8 cellular contexts compared by ENCODE assay signal in the genomic region with DNA sequence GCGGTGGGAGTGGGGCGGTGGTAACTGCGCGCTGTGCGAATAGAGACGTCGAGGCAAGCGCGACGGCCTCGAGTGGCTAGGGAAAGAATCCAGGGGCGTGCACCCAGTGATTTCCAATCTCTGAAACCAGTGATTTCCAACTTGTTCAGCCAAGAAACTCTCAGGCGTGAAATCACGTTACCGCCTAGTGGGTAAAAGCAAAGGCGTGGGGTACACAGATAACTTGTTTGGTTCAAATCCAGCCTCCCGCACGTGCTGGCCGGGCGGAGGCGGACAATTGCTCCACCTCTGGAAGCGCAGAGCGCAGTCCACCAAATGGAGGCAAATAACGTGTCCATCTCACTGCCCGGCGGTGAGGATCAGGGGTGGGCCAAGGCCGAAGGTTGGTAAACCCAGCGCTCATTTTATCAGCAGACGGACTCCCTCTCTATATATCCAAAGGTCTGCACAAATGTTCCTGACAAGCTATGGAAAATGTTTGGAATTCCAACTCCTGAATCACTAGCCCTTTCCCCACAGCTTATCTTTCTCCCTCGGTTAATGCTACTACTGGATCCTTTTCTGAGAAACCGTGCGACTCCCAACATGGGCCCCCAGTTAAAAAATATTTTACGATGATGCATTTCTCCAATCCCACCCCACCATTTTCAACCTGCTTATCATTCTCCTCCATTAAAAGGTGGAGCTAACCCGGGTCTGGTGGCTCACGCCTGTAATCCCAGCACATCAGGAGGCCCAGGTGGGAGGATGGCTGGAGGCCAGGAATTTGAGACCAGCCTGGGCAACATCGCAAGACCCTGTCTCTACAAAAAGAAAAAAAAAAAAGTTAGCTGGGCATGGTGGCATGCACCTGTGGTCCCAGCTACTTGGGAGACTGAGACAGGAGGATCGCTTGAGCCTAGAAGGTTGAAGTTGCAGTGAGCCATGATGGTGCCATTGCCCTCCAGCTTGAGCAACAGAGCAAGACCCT. TPM values are rescaled to one million over a fixed set of nuclear protein-coding genes. Genes with fewer than 3 reads are reported as not detected.
DNase-seq lines count a peak whose midpoint lies in the region; ATAC-seq and TF ChIP-seq lines count a peak whose summit lies in the region.

No MANE protein-coding gene starts in this region.

- no peaks in the 10 kb centered on the region for H3K27me3 ChIP-seq in GM06990 (replicated peaks; ENCODE audit: control insufficient read depth, insufficient read depth, low read length)

- H3K9me3 Mint-ChIP-seq in natural killer cell: no peaks in the 10 kb centered on the region

- peaks cover 56 to 64% of the 10 kb centered on the region in 2 donors for H3K4me1 Mint-ChIP-seq in natural killer cell

- ATAC-seq in natural killer cell (no peak), HG03565 (IDR thresholded peaks at IDR 0.05; ENCODE audit: unreplicated experiment) (no peak)

- H3K36me3 ChIP-seq in GM06990 (ENCODE audit: control insufficient read depth, insufficient read depth, low read length): no peaks in the 10 kb centered on the region

- no peaks in the 10 kb centered on the region for H3K27me3 Mint-ChIP-seq in natural killer cell (ENCODE audit: low read depth in 2 of 2)

- peak overlapping the region; percentile 75 for H3K4me3 ChIP-seq in GM06990 (replicated peaks; ENCODE audit: low read depth, low read length)

- DNase-seq in GM06990 (ENCODE audit: extremely low read depth, insufficient read length): no peak
- peak; percentile 24 for DNase-seq in RPMI8226
- peak; percentile 39 to 55 for DNase-seq in erythroblast (lab: John Stamatoyannopoulos, UW)
- no peak for DNase-seq in natural killer cell
- DNase-seq in GM10266 (ENCODE audit: extremely low spot score): no peak
- DNase-seq in NCI-H2196 (lab: John Stamatoyannopoulos, UW; ENCODE audit: unreplicated experiment): no peak
- no peak for DNase-seq in NCI-H446 treated with DMSO at 0.1 percent for 48 hours (lab: John Stamatoyannopoulos, UW)

- TF ChIP-seq POLR2A in erythroblast (IDR thresholded peaks at IDR 0.05; ENCODE audit: low read length): no peak

- peak overlapping the region; percentile 92 for H3K4me3 Mint-ChIP-seq in natural killer cell

- H3K36me3 Mint-ChIP-seq in natural killer cell: no peaks in the 10 kb centered on the region

- peak overlapping the region; percentile 81 to 99 for H3K27ac Mint-ChIP-seq in natural killer cell

- intact Hi-C loops in natural killer cell (cut with micrococcal nuclease): loop anchor here (2.0 to 10.0 kb wide), 2 partner anchors 159 to 219 kb away; a partner anchor contains a TSS

- TF ChIP-seq CTCF in GM06990 (IDR thresholded peaks at IDR 0.05; ENCODE audit: insufficient read depth, low read length, poor library complexity, severe bottlenecking): no peak
- TF ChIP-seq CTCF in natural killer cell (IDR thresholded peaks at IDR 0.05): peak; percentile 13
- no peak for TF ChIP-seq CTCF in GM10266 (IDR thresholded peaks at IDR 0.05; ENCODE audit: control insufficient read depth, insufficient read depth, low read depth, missing control alignments)

RNA-seq across cellular contexts. Expression of a gene that starts 0.9 kb away (rescaled TPM):
- total RNA-seq in natural killer cell: 100 to 1,000 TPM; 177 to 209 (median 203) TPM

RNA-seq across cellular contexts. Expression of a gene that starts 9.8 kb away (rescaled TPM):
- total RNA-seq in natural killer cell: 10 to 100 TPM; 32.9 to 49.5 (median 41.8) TPM

Comparison
In these comparisons a context has a peak if more than half of its experiments do, and no peak if none do; other contexts are left out.
1. DNase-seq: peak in RPMI8226 (single experiment) and erythroblast (2 of 2); none in GM06990 (single experiment), natural killer cell (single experiment), GM10266 (single experiment), NCI-H2196 (single experiment) and NCI-H446 treated with DMSO at 0.1 percent for 48 hours (single experiment).